Comparison of ENCODE assay signal across 18 cellular contexts in genomic region chr11:95586681-95587080, GRCh38.
"Had no signal": no experiment of that assay in that cellular context is flagged by ENCODE, and none has a peak within 500 bp of the region (broad histone marks: within the 10 kb centered on the region; RNA-seq: fewer than 3 reads in every experiment).

No MANE protein-coding gene starts in this region.

- ATAC-seq: activated CD4-positive, alpha-beta T cell treated with anti-CD3 and anti-CD28 coated beads for 36 hours; gastroesophageal sphincter; heart left ventricle; left lobe of liver; mucosa of descending colon; naive thymus-derived CD4-positive, alpha-beta T cell; stimulated activated naive CD8-positive, alpha-beta T cell treated with anti-CD3 and anti-CD28 coated beads, Interleukin-15, Interleukin-2, amounts not matched to agents 100 U/mL and 50 U/mL, for 24 hours; WTC11 had no signal

- H3K4me1 Mint-ChIP-seq: WTC11 had no signal

- DNase-seq: activated CD4-positive, alpha-beta T cell treated with anti-CD3 and anti-CD28 coated beads for 36 hours; activated CD4-positive, alpha-beta T cell treated with anti-CD3 and anti-CD28 coated beads, Interleukin-2, amount 50 U/mL, for 48 hours; effector CD8-positive, alpha-beta T cell; heart left ventricle; kidney; mucosa of descending colon; naive thymus-derived CD4-positive, alpha-beta T cell; nucleus accumbens; stimulated activated naive CD8-positive, alpha-beta T cell treated with anti-CD3 and anti-CD28 coated beads, Interleukin-15, Interleukin-2, amounts not matched to agents 100 U/mL and 50 U/mL, for 24 hours; substantia nigra; tibial artery had no signal

- H3K36me3 Mint-ChIP-seq: WTC11 had no signal

- H3K27me3 Mint-ChIP-seq: activated CD4-positive, alpha-beta T cell treated with anti-CD3 and anti-CD28 coated beads for 36 hours; naive thymus-derived CD4-positive, alpha-beta T cell had no signal

- H3K9me3 Mint-ChIP-seq: T-helper 2 cell treated with Interferon-gamma antibody and Interleukin-4, amounts not matched to agents 5 μg/mL and 100 μg/mL, for 36 hours; WTC11 had no signal

- H3K27ac ChIP-seq: esophagus muscularis mucosa, gastroesophageal sphincter, heart left ventricle, right atrium auricular region, tibial artery, vagina had no signal

- H3K4me1 ChIP-seq: esophagus muscularis mucosa, gastroesophageal sphincter, right atrium auricular region had no signal

- H3K9me3 ChIP-seq: esophagus muscularis mucosa, gastroesophageal sphincter, heart left ventricle, mucosa of descending colon, right atrium auricular region, tibial artery, vagina had no signal

- H3K36me3 ChIP-seq: esophagus muscularis mucosa, gastroesophageal sphincter, heart left ventricle, right atrium auricular region, tibial artery, vagina had no signal

- H3K4me3 ChIP-seq: esophagus muscularis mucosa, gastroesophageal sphincter, heart left ventricle, mucosa of descending colon, right atrium auricular region, tibial artery, vagina had no signal

- H3K27ac Mint-ChIP-seq: activated CD4-positive, alpha-beta T cell treated with anti-CD3 and anti-CD28 coated beads for 36 hours; naive thymus-derived CD4-positive, alpha-beta T cell; T-helper 2 cell treated with Interferon-gamma antibody and Interleukin-4, amounts not matched to agents 5 μg/mL and 100 μg/mL, for 36 hours; WTC11 had no signal

- H3K4me3 Mint-ChIP-seq: activated CD4-positive, alpha-beta T cell treated with anti-CD3 and anti-CD28 coated beads for 36 hours; naive thymus-derived CD4-positive, alpha-beta T cell; T-helper 2 cell treated with Interferon-gamma antibody and Interleukin-4, amounts not matched to agents 5 μg/mL and 100 μg/mL, for 36 hours; WTC11 had no signal

- H3K27me3 ChIP-seq: esophagus muscularis mucosa, gastroesophageal sphincter, heart left ventricle, right atrium auricular region, tibial artery, vagina had no signal
